Comparison of ENCODE assay signal across 13 cellular contexts in genomic region chr3:134381836-134382442, GRCh38. TPM values are rescaled to one million over a fixed set of nuclear protein-coding genes. Genes with fewer than 3 reads are reported as not detected.
DNase-seq lines count a peak whose midpoint lies in the region; ATAC-seq, FAIRE-seq and TF ChIP-seq lines count a peak whose summit lies in the region.
"Had no signal": no experiment of that assay in that cellular context is flagged by ENCODE, and none has a peak within 500 bp of the region (broad histone marks: within the 10 kb centered on the region; RNA-seq: fewer than 3 reads in every experiment).

No MANE protein-coding gene starts in this region.

- CTCF ChIA-PET in mammary epithelial cell (lab: Charles Lee; ENCODE audit: low non-redundant PET), result interaction anchor here (0.7 to 1.0 kb wide), 2 partner anchors 92 to 93 kb away, joined by 4 read pairs; no protein-coding TSS in a partner anchor

- no peak for FAIRE-seq in GM12891 (lab: Jason Lieb, UNC)
- FAIRE-seq: H54 had no signal

- H3K4me3 ChIP-seq in mammary epithelial cell (replicated peaks in 1 of 3; ENCODE audit: insufficient read depth in 1 of 3, low read depth in 2 of 3, low read length in 3 of 3) (no peak overlapping the region), aorta (ENCODE audit: low read length in 2 of 2) (no peak overlapping the region)

- peak overlapping the region; percentile 91 for H3K27ac Mint-ChIP-seq in mesothelial cell of epicardium
- H3K27ac Mint-ChIP-seq: activated B cell treated with CpG ODN at 0.5 μM for 24 hours; activated T-helper 17 cell treated with anti-CD3 and anti-CD28 coated beads, Interleukin-2, amount 50 U/mL, for 72 hours; naive thymus-derived CD8-positive, alpha-beta T cell had no signal

- no peaks in the 10 kb centered on the region for H3K27me3 Mint-ChIP-seq in mesothelial cell of epicardium (ENCODE audit: low read depth)

- H3K9ac ChIP-seq in mammary epithelial cell (ENCODE audit: insufficient read depth, low read length), result no peak overlapping the region

- H3K36me3 Mint-ChIP-seq in mesothelial cell of epicardium, result no peaks in the 10 kb centered on the region
- H3K36me3 Mint-ChIP-seq: naive thymus-derived CD8-positive, alpha-beta T cell had no signal

- peaks cover 33% of the 10 kb centered on the region for H3K4me1 Mint-ChIP-seq in mesothelial cell of epicardium
- H3K4me1 Mint-ChIP-seq: activated T-helper 17 cell treated with anti-CD3 and anti-CD28 coated beads, Interleukin-2, amount 50 U/mL, for 72 hours; naive thymus-derived CD8-positive, alpha-beta T cell had no signal

- 4% methylated on average over 7 of the region's 8 CpGs for WGBS in mammary epithelial cell (ENCODE audit: low coverage, missing lambda C conversion rate)
- 74 to 76% methylated on average over 8 of the region's 8 CpGs for WGBS in aorta, 2 donors

- in situ Hi-C loops in mammary epithelial cell (cut with MboI; ENCODE audit: low sequenced_read_pairs in 2 of 2), result no loop called here

- BruUV-seq in mammary epithelial cell (replicated peaks; lab: Mats Ljungman, UMichigan), result no TSS peak

- no peak overlapping the region for H3K4me3 Mint-ChIP-seq in mesothelial cell of epicardium
- H3K4me3 Mint-ChIP-seq: activated B cell treated with CpG ODN at 0.5 μM for 24 hours; activated T-helper 17 cell treated with anti-CD3 and anti-CD28 coated beads, Interleukin-2, amount 50 U/mL, for 72 hours; naive thymus-derived CD8-positive, alpha-beta T cell had no signal

- peak; percentile 50 for DNase-seq in cardiac septum (ENCODE audit: low spot score)
- DNase-seq in left ventricle myocardium superior, result no peak
- DNase-seq in mammary epithelial cell, result peak; percentile 97
- peak in 1 of 2 experiments; percentile 64 for DNase-seq in mesothelial cell of epicardium (ENCODE audit: low spot score in 2 of 2, unreplicated experiment in 2 of 2)
- DNase-seq in aorta, result peak; percentile 32 to 57
- no peak for DNase-seq in HK-2 (ENCODE audit: unreplicated experiment)
- no peak for DNase-seq in GM12891 (ENCODE audit: insufficient read length, low spot score)
- DNase-seq in cerebellum (ENCODE audit: low spot score), result no peak
- DNase-seq: activated B cell treated with CpG ODN at 0.5 μM for 24 hours; naive thymus-derived CD8-positive, alpha-beta T cell; stimulated activated naive CD8-positive, alpha-beta T cell treated with anti-CD3 and anti-CD28 coated beads, Interleukin-15, Interleukin-2, amounts not matched to agents 100 U/mL and 50 U/mL, for 24 hours had no signal

- H3K79me2 ChIP-seq in mammary epithelial cell (ENCODE audit: insufficient read depth, low read length), result no peaks in the 10 kb centered on the region

- TF ChIP-seq CTCF in mammary epithelial cell (conservative IDR thresholded peaks at IDR 0.05 in 1 of 2, IDR thresholded peaks at IDR 0.05 in 1 of 2; ENCODE audit: extremely low read depth in 1 of 2, insufficient read depth in 1 of 2, low read depth in 1 of 2, low read length in 2 of 2), result no peak
- no peak for TF ChIP-seq CTCF in mesothelial cell of epicardium (IDR thresholded peaks at IDR 0.05; ENCODE audit: unreplicated experiment)

- H3K4me1 ChIP-seq in mammary epithelial cell (ENCODE audit: insufficient read depth, low read length) (peaks cover 25% of the 10 kb centered on the region), aorta (ENCODE audit: control insufficient read depth in 1 of 2, insufficient read depth in 2 of 2, low read length in 2 of 2) (no peaks in the 10 kb centered on the region)

- no peak for TF ChIP-seq POLR2A in GM12891 (IDR thresholded peaks at IDR 0.05; ENCODE audit: low read depth, low read length)

- no peak for ATAC-seq in left ventricle myocardium superior
- ATAC-seq in aorta (ENCODE audit: low FRiP score), result no peak
- ATAC-seq: activated T-helper 17 cell treated with anti-CD3 and anti-CD28 coated beads, Interleukin-2, amount 50 U/mL, for 72 hours; naive thymus-derived CD8-positive, alpha-beta T cell; stimulated activated naive CD8-positive, alpha-beta T cell treated with anti-CD3 and anti-CD28 coated beads, Interleukin-15, Interleukin-2, amounts not matched to agents 100 U/mL and 50 U/mL, for 24 hours had no signal

- H3K4me2 ChIP-seq in mammary epithelial cell (ENCODE audit: insufficient read depth, low read depth, low read length), result peak overlapping the region; percentile 63

- H3K9me3 ChIP-seq in mammary epithelial cell (replicated peaks; ENCODE audit: insufficient read depth, low read length) (no peaks in the 10 kb centered on the region), aorta (ENCODE audit: control insufficient read depth, low read length) (no peaks in the 10 kb centered on the region)

- H3K36me3 ChIP-seq in mammary epithelial cell (ENCODE audit: insufficient read depth, low read length) (no peaks in the 10 kb centered on the region), aorta (ENCODE audit: control insufficient read depth in 1 of 2, insufficient read depth in 2 of 2, low read length in 1 of 2) (no peaks in the 10 kb centered on the region)

- no peaks in the 10 kb centered on the region for H4K20me1 ChIP-seq in mammary epithelial cell (ENCODE audit: insufficient read depth, low read length)

- intact Hi-C loops in cardiac septum (cut with DNase I), result no loop called here
- intact Hi-C loops in left ventricle myocardium superior (cut with micrococcal nuclease), result no loop called here
- intact Hi-C loops in mammary epithelial cell (cut with micrococcal nuclease), result loop anchor here (2.0 kb wide), 1 partner anchor 45 kb away; no protein-coding TSS in a partner anchor
- intact Hi-C loops in aorta (cut with DNase I), result no loop called here

- H3K27ac ChIP-seq in mammary epithelial cell (ENCODE audit: insufficient read depth, low read depth, low read length), result peak overlapping the region; percentile 67
- no peak overlapping the region for H3K27ac ChIP-seq in aorta (ENCODE audit: low read depth in 1 of 2, low read length in 2 of 2)

- H3K9me3 Mint-ChIP-seq in mesothelial cell of epicardium, result peaks cover 8% of the 10 kb centered on the region
- H3K9me3 Mint-ChIP-seq: activated T-helper 17 cell treated with anti-CD3 and anti-CD28 coated beads, Interleukin-2, amount 50 U/mL, for 72 hours; naive thymus-derived CD8-positive, alpha-beta T cell had no signal

- H2AFZ ChIP-seq in mammary epithelial cell (ENCODE audit: low read depth, low read length), result peak overlapping the region; percentile 74

- H3K27me3 ChIP-seq in mammary epithelial cell (ENCODE audit: insufficient read depth, low read length) (no peaks in the 10 kb centered on the region), aorta (ENCODE audit: control insufficient read depth in 1 of 2, insufficient read depth in 2 of 2, low read length in 1 of 2) (no peaks in the 10 kb centered on the region)

- dilution Hi-C loops in mammary epithelial cell (cut with HindIII; ENCODE audit: low sequenced_read_pairs), result loop anchor here (5.0 kb wide), 1 partner anchor 35 kb away; no protein-coding TSS in a partner anchor

TF ChIP-seq in GM12891, 5 proteins besides CTCF, POLR2A, EP300 and RAD21:
- TF ChIP-seq SPI1 (IDR thresholded peaks at IDR 0.05; ENCODE audit: low read depth, low read length) (no peak), PAX5 (IDR thresholded peaks at IDR 0.05; ENCODE audit: insufficient read depth, low read length, severe bottlenecking) (no peak), POLR2AphosphoS5 (IDR thresholded peaks at IDR 0.05; ENCODE audit: low read depth, low read length) (no peak), POU2F2 (IDR thresholded peaks at IDR 0.05; ENCODE audit: low read depth, low read length) (no peak), TAF1 (IDR thresholded peaks at IDR 0.05; ENCODE audit: low read depth, low read length) (no peak)

RNA-seq across cellular contexts. Expression of gene AMOTL2, which starts 7.7 kb away (rescaled TPM):
- 64.6 TPM for total RNA-seq in cardiac septum
- total RNA-seq in left ventricle myocardium superior, result 53.9 TPM
- total RNA-seq in mammary epithelial cell, result 100 to 1,000 TPM; 116 to 144 TPM
- polyA plus RNA-seq in mammary epithelial cell, result 47.5 TPM
- polyA minus RNA-seq in mammary epithelial cell, result 86.1 TPM
- 281 to 297 TPM (median 296 TPM) in 3 replicates for total RNA-seq in mesothelial cell of epicardium
- total RNA-seq in aorta, result 100 to 1,000 TPM in 1 of 2 donors, 10 to 100 TPM in 1; 82.1 to 118 TPM
- 10 to 100 TPM; 12.4 to 29.3 TPM for polyA plus RNA-seq in aorta
- polyA plus RNA-seq in GM12891 (2012; ENCODE audit: low read depth, missing spikeins), result 0.01 TPM
- total RNA-seq in cerebellum, result 49.3 TPM
- total RNA-seq: activated B cell treated with CpG ODN at 0.5 μM for 24 hours; activated T-helper 17 cell treated with anti-CD3 and anti-CD28 coated beads, Interleukin-2, amount 50 U/mL, for 72 hours; naive thymus-derived CD8-positive, alpha-beta T cell had no signal
- polyA plus RNA-seq: naive thymus-derived CD8-positive, alpha-beta T cell had no signal

Comparison
In these comparisons a context has a peak if more than half of its experiments do, and no peak if none do; other contexts are left out.
1. DNase-seq: peak in cardiac septum (single experiment), mammary epithelial cell (single experiment) and aorta (2 of 2); none in left ventricle myocardium superior (single experiment), HK-2 (single experiment), GM12891 (single experiment) and cerebellum (single experiment).